In genomic region chr4:184534511-184535391, GRCh38 we compare ENCODE assay signal across 7 cellular contexts.
DNase-seq lines count a peak whose midpoint lies in the region; ATAC-seq and TF ChIP-seq lines count a peak whose summit lies in the region.

No MANE protein-coding gene starts in this region.

- H3K4me3 ChIP-seq in effector memory CD4-positive, alpha-beta T cell (ENCODE audit: insufficient read depth, low read depth, low read length, poor library complexity, severe bottlenecking), result peak overlapping the region; percentile 31

- no peaks in the 10 kb centered on the region for H3K27me3 ChIP-seq in effector memory CD4-positive, alpha-beta T cell (replicated peaks; ENCODE audit: control insufficient read depth, insufficient read depth, low read length, poor library complexity, severe bottlenecking)

- DNase-seq in NOMO-1 treated with dmso at 0.1 percent for 144 hours (lab: John Stamatoyannopoulos, UW; ENCODE audit: unreplicated experiment) (peak; percentile 29), pulmonary artery endothelial cell (ENCODE audit: low read depth, low spot score) (peak; percentile 79), amygdala (lab: John Stamatoyannopoulos, UW) (no peak), NCI-H2029 (lab: John Stamatoyannopoulos, UW) (no peak)
- DNase-seq in effector memory CD4-positive, alpha-beta T cell, result no peak

- H3K4me1 ChIP-seq in effector memory CD4-positive, alpha-beta T cell (ENCODE audit: control insufficient read depth, insufficient read depth, low read length, poor library complexity, severe bottlenecking), result peaks cover 32% of the 10 kb centered on the region

- H3K9me3 ChIP-seq in effector memory CD4-positive, alpha-beta T cell (ENCODE audit: control insufficient read depth, low read length), result no peaks in the 10 kb centered on the region

- ATAC-seq in GM18505 (IDR thresholded peaks at IDR 0.05; ENCODE audit: unreplicated experiment) (peak; percentile 51), HG02623 (IDR thresholded peaks at IDR 0.05; ENCODE audit: unreplicated experiment) (peak; percentile 41)

- TF ChIP-seq POLR2A in GM18505 (IDR thresholded peaks at IDR 0.05; ENCODE audit: borderline replicate concordance, extremely low read depth, insufficient read depth, insufficient read length), result no peak

- H3K27ac ChIP-seq in effector memory CD4-positive, alpha-beta T cell (ENCODE audit: insufficient read depth, low read length, poor library complexity, severe bottlenecking), result peak overlapping the region; percentile 67

- H3K36me3 ChIP-seq in effector memory CD4-positive, alpha-beta T cell (ENCODE audit: control insufficient read depth, insufficient read depth, low read length), result no peaks in the 10 kb centered on the region

Comparison
In these comparisons a context has a peak if more than half of its experiments do, and no peak if none do; other contexts are left out.
1. DNase-seq: peak in NOMO-1 treated with dmso at 0.1 percent for 144 hours (single experiment) and pulmonary artery endothelial cell (single experiment); none in effector memory CD4-positive, alpha-beta T cell (0 of 3), amygdala (0 of 56) and NCI-H2029 (single experiment).